ENCODE assay signal across 2 cellular contexts in genomic region chr4:152877868-152878267, GRCh38.
TF ChIP-seq lines count a peak whose summit lies in the region.

No MANE protein-coding gene starts in this region.

TF ChIP-seq in HepG2, 621 proteins besides CTCF, POLR2A, EP300 and RAD21:
- TF ChIP-seq ZNF10 (CRISPR knock-in tag; IDR thresholded peaks at IDR 0.05; ENCODE audit: borderline replicate concordance, low read depth), result no peak
- peak; percentile 79 to 84; a peak in 3 of 4 replicates for TF ChIP-seq MAFK (conservative IDR thresholded peaks at IDR 0.05 in 1 of 2, IDR thresholded peaks at IDR 0.05 in 1 of 2; ENCODE audit: low read length in 2 of 2)
- no peak for TF ChIP-seq ZNF713 (CRISPR knock-in tag; IDR thresholded peaks at IDR 0.05)
- TF ChIP-seq NFE2L2 (IDR thresholded peaks at IDR 0.05; ENCODE audit: low read length), result peak; percentile 31; the same call in 1 of the 2 replicates
- TF ChIP-seq MAFF (IDR thresholded peaks at IDR 0.05; ENCODE audit: low read depth, low read length), result peak; percentile 78
- no peak for TF ChIP-seq MIER2 (CRISPR knock-in tag; IDR thresholded peaks at IDR 0.05)

TF ChIP-seq in K562, 482 proteins besides CTCF, POLR2A, EP300 and RAD21:
- no peak for TF ChIP-seq ZBTB17 (CRISPR knock-in tag; IDR thresholded peaks at IDR 0.05)
- TF ChIP-seq CBFB (CRISPR knock-in tag; IDR thresholded peaks at IDR 0.05), result no peak
- no peak for TF ChIP-seq ASH1L (IDR thresholded peaks at IDR 0.05; ENCODE audit: borderline replicate concordance, low read depth, partially characterized antibody)
- TF ChIP-seq MAFF (IDR thresholded peaks at IDR 0.05; ENCODE audit: low read length), result peak; percentile 45; the same call in 1 of the 2 replicates
- TF ChIP-seq TOE1 (IDR thresholded peaks at IDR 0.05; ENCODE audit: borderline replicate concordance), result no peak
- no peak for TF ChIP-seq TOE1 (CRISPR knock-in tag; IDR thresholded peaks at IDR 0.05; ENCODE audit: borderline replicate concordance, low read depth)
- TF ChIP-seq ZNF217 (CRISPR knock-in tag; IDR thresholded peaks at IDR 0.05), result no peak
- TF ChIP-seq MAFK (IDR thresholded peaks at IDR 0.05; ENCODE audit: low read length), result peak; percentile 48; the same call in 1 of the 2 replicates
- TF ChIP-seq ZNF316 (IDR thresholded peaks at IDR 0.05), result peak; percentile 86
- no peak for TF ChIP-seq TFAM (CRISPR knock-in tag; conservative IDR thresholded peaks at IDR 0.05)
- peak; percentile 69 for TF ChIP-seq MAFG (tag; conservative IDR thresholded peaks at IDR 0.05)
- TF ChIP-seq CBFA2T3 (IDR thresholded peaks at IDR 0.05), result no peak
- TF ChIP-seq ZNF75A (CRISPR knock-in tag; IDR thresholded peaks at IDR 0.05), result no peak
- peak; percentile 78 for TF ChIP-seq C11orf30 (IDR thresholded peaks at IDR 0.05; ENCODE audit: low read depth)
- no peak for TF ChIP-seq CHCHD3 (CRISPR knock-in tag; IDR thresholded peaks at IDR 0.05)
- peak; percentile 72 for TF ChIP-seq ZBTB33 (CRISPR knock-in tag; IDR thresholded peaks at IDR 0.05)
TF ChIP-seq in K562: peak in this region for 6.
